31 cellular contexts compared by ENCODE assay signal in genomic region chr10:78875932-78876331, GRCh38.
"Had no signal": no experiment of that assay in that cellular context is flagged by ENCODE, and none has a peak within 500 bp of the region (broad histone marks: within the 10 kb centered on the region; RNA-seq: fewer than 3 reads in every experiment).

No MANE protein-coding gene starts in this region.

- H3K4me2 ChIP-seq: SK-N-SH had no signal

- H3K36me3 Mint-ChIP-seq: stimulated activated effector memory CD8-positive, alpha-beta T cell treated with anti-CD3 and anti-CD28 coated beads, Interleukin-12 subunit alpha, Interleukin-12 subunit beta, amount 100 ng/mL, for 72 hours had no signal

- H3K4me3 ChIP-seq: adrenal gland, skin epidermis, upper lobe of left lung, vagina had no signal

- ATAC-seq: activated CD4-positive, CD25-positive, alpha-beta regulatory T cell treated with anti-CD3 and anti-CD28 coated beads, Interleukin-2, amount 50 U/mL, for 24 hours; activated T-cell treated with anti-CD3 and anti-CD28 coated beads, Interleukin-2, amount 50 U/mL, for 72 hours; naive thymus-derived CD8-positive, alpha-beta T cell; sciatic nerve; stimulated activated effector memory CD8-positive, alpha-beta T cell treated with anti-CD3 and anti-CD28 coated beads, Interleukin-12 subunit alpha, Interleukin-12 subunit beta, amount 100 ng/mL, for 72 hours had no signal

- H3K27me3 Mint-ChIP-seq: brain had no signal

- FAIRE-seq: frontal cortex, islet of Langerhans, TTC549 had no signal

- H3K4me3 Mint-ChIP-seq: activated naive CD8-positive, alpha-beta T cell; activated T-cell treated with anti-CD3 and anti-CD28 coated beads, Interleukin-2, amount 50 U/mL, for 72 hours; brain; naive thymus-derived CD8-positive, alpha-beta T cell; stimulated activated effector memory CD8-positive, alpha-beta T cell treated with anti-CD3 and anti-CD28 coated beads, Interleukin-12 subunit alpha, Interleukin-12 subunit beta, amount 100 ng/mL, for 72 hours; stimulated activated naive CD8-positive, alpha-beta T cell treated with anti-CD3 and anti-CD28 coated beads, Interleukin-15, Interleukin-2, amounts not matched to agents 100 ng/mL and 50 ng/mL, for 24 hours; T-helper 1 cell treated with Interleukin-12 subunit alpha and Interleukin-12 subunit beta and Interleukin-4 antibody, amounts not matched to agents 30 μg/mL and 1 μg/mL, for 36 hours had no signal

- H3K36me3 ChIP-seq: adrenal gland, upper lobe of left lung, vagina had no signal

- H3K9ac ChIP-seq: SK-N-SH had no signal

- H3K4me1 Mint-ChIP-seq: brain; stimulated activated effector memory CD8-positive, alpha-beta T cell treated with anti-CD3 and anti-CD28 coated beads, Interleukin-12 subunit alpha, Interleukin-12 subunit beta, amount 100 ng/mL, for 72 hours had no signal

- DNase-seq: activated CD4-positive, alpha-beta T cell treated with anti-CD3 and anti-CD28 coated beads for 48 hours; activated CD4-positive, alpha-beta T cell treated with anti-CD3 and anti-CD28 coated beads, Interleukin-2, amount 50 U/mL, for 48 hours; activated naive CD4-positive, alpha-beta T cell treated with Interleukin-2 at 50 U/mL for 16 hours; activated T-cell treated with anti-CD3 and anti-CD28 coated beads for 4 hours; activated T-cell treated with anti-CD3 and anti-CD28 coated beads, Interleukin-2, amount 50 U/mL, for 72 hours; adrenal gland; aorta; caudate nucleus; glutamatergic neuron; midbrain; naive thymus-derived CD8-positive, alpha-beta T cell; posterior cingulate gyrus; SK-N-SH; stimulated activated CD4-positive, alpha-beta T cell treated with anti-CD3 and anti-CD28 coated beads, Interleukin-12 subunit alpha, Interleukin-12 subunit beta, amount 100 ng/mL, for 4 hours; stimulated activated CD4-positive, alpha-beta T cell treated with anti-CD3 and anti-CD28 coated beads, Interleukin-4, amount 100 ng/mL, for 1 hour; SW 1271; T-helper 9 cell; upper lobe of left lung had no signal

- H3K9me3 ChIP-seq: SK-N-SH, vagina had no signal

- H3K27ac ChIP-seq: adrenal gland, skin epidermis, upper lobe of left lung, vagina, VCaP had no signal

- H3K4me1 ChIP-seq: adrenal gland, upper lobe of left lung, vagina had no signal

- H3K27ac Mint-ChIP-seq: activated naive CD8-positive, alpha-beta T cell; activated T-cell treated with anti-CD3 and anti-CD28 coated beads, Interleukin-2, amount 50 U/mL, for 72 hours; brain; stimulated activated effector memory CD8-positive, alpha-beta T cell treated with anti-CD3 and anti-CD28 coated beads, Interleukin-12 subunit alpha, Interleukin-12 subunit beta, amount 100 ng/mL, for 72 hours; stimulated activated naive CD8-positive, alpha-beta T cell treated with anti-CD3 and anti-CD28 coated beads, Interleukin-15, Interleukin-2, amounts not matched to agents 100 ng/mL and 50 ng/mL, for 24 hours; T-helper 1 cell treated with Interleukin-12 subunit alpha and Interleukin-12 subunit beta and Interleukin-4 antibody, amounts not matched to agents 30 μg/mL and 1 μg/mL, for 36 hours had no signal

- H3K27me3 ChIP-seq: adrenal gland, upper lobe of left lung, vagina had no signal
